In genomic region chr19:3443840-3444694, GRCh38 we compare ENCODE assay signal across 9 cellular contexts. TPM values are rescaled to one million over a fixed set of nuclear protein-coding genes. Genes with fewer than 3 reads are reported as not detected.
A peak's percentile ranks its signal among the peaks of the same experiment; 100 is the strongest.
DNase-seq lines count a peak whose midpoint lies in the region; ATAC-seq and TF ChIP-seq lines count a peak whose summit lies in the region.
"Had no signal": no experiment of that assay in that cellular context is flagged by ENCODE, and none has a peak within 500 bp of the region (broad histone marks: within the 10 kb centered on the region; RNA-seq: fewer than 3 reads in every experiment).

No MANE protein-coding gene starts in this region.

- H3K4me2 ChIP-seq in smooth muscle cell, result peak overlapping the region; percentile 44

- H3K4me1 Mint-ChIP-seq in immature natural killer cell (peaks cover 13 to 15% of the 10 kb centered on the region in 2 donors), Calu3 (ENCODE audit: low read depth, unreplicated experiment) (no peaks in the 10 kb centered on the region)
- peaks cover 5% of the 10 kb centered on the region for H3K4me1 Mint-ChIP-seq in CD4-positive, alpha-beta T cell (ENCODE audit: low read depth)

- DNase-seq in immature natural killer cell (no peak), smooth muscle cell (lab: John Stamatoyannopoulos, UW; ENCODE audit: unreplicated experiment) (peak; percentile 7), GM20000 (ENCODE audit: low spot score) (no peak), Calu3 (no peak)
- DNase-seq in CD4-positive, alpha-beta T cell, result no peak
- DNase-seq: NCI-H2171 treated with DMSO at 0.1 percent for 48 hours had no signal

- H3F3A ChIP-seq in smooth muscle cell (ENCODE audit: low read depth), result no peaks in the 10 kb centered on the region

- no TSS peak for BruUV-seq in Calu3 (replicated peaks; lab: Mats Ljungman, UMichigan)

- peak overlapping the region in 3 of 6 donors; percentile 33 to 82 (median 59) for H3K27ac Mint-ChIP-seq in immature natural killer cell
- H3K27ac Mint-ChIP-seq in Calu3 (ENCODE audit: unreplicated experiment), result no peak overlapping the region
- no peak overlapping the region for H3K27ac Mint-ChIP-seq in CD4-positive, alpha-beta T cell

- H3K9me3 Mint-ChIP-seq in immature natural killer cell, result no peaks in the 10 kb centered on the region
- no peaks in the 10 kb centered on the region for H3K9me3 Mint-ChIP-seq in Calu3 (ENCODE audit: low read depth, unreplicated experiment)
- no peaks in the 10 kb centered on the region for H3K9me3 Mint-ChIP-seq in CD4-positive, alpha-beta T cell

- H3K36me3 ChIP-seq in HUES48 (ENCODE audit: control insufficient read depth, insufficient read depth, low read length) (no peaks in the 10 kb centered on the region), smooth muscle cell (ENCODE audit: low read depth) (no peaks in the 10 kb centered on the region)

- no peak for TF ChIP-seq CTCF in smooth muscle cell (IDR thresholded peaks at IDR 0.05; ENCODE audit: borderline replicate concordance, insufficient read depth, poor library complexity, severe bottlenecking)
- TF ChIP-seq CTCF in GM20000 (IDR thresholded peaks at IDR 0.05; ENCODE audit: extremely low read depth, missing control alignments), result no peak
- no peak for TF ChIP-seq CTCF in Calu3 (IDR thresholded peaks at IDR 0.05; ENCODE audit: unreplicated experiment)
- TF ChIP-seq CTCF in CD4-positive, alpha-beta T cell (IDR thresholded peaks at IDR 0.05), result no peak

- CTCF ChIA-PET in Calu3 (lab: Charles Lee), result interaction anchor here (0.6 to 0.7 kb wide), 2 partner anchors 76 to 92 kb away, joined by 3 to 7 read pairs; no protein-coding TSS in a partner anchor
- CTCF ChIA-PET in CD4-positive, alpha-beta T cell (lab: Charles Lee), result no interaction called here

- H3K4me3 ChIP-seq in HUES48 (ENCODE audit: low read depth, low read length), result no peak overlapping the region
- no peak overlapping the region for H3K4me3 ChIP-seq in smooth muscle cell

- peaks cover 7% of the 10 kb centered on the region for H4K20me1 ChIP-seq in smooth muscle cell (ENCODE audit: low read depth)

- H3K27me3 Mint-ChIP-seq in immature natural killer cell (ENCODE audit: low read depth in 3 of 3) (no peaks in the 10 kb centered on the region), Calu3 (ENCODE audit: unreplicated experiment) (no peaks in the 10 kb centered on the region)
- no peaks in the 10 kb centered on the region for H3K27me3 Mint-ChIP-seq in CD4-positive, alpha-beta T cell

- no peaks in the 10 kb centered on the region for H3K27me3 ChIP-seq in HUES48 (ENCODE audit: control insufficient read depth, insufficient read depth, low read length)
- no peaks in the 10 kb centered on the region for H3K27me3 ChIP-seq in smooth muscle cell (ENCODE audit: low read depth)
- no peaks in the 10 kb centered on the region for H3K27me3 ChIP-seq in CD4-positive, alpha-beta T cell (ENCODE audit: control insufficient read depth, insufficient read depth, low read length)

- H3K36me3 Mint-ChIP-seq in immature natural killer cell (no peaks in the 10 kb centered on the region), Calu3 (ENCODE audit: insufficient read depth, unreplicated experiment) (peaks cover 9% of the 10 kb centered on the region)
- peaks cover 10% of the 10 kb centered on the region for H3K36me3 Mint-ChIP-seq in CD4-positive, alpha-beta T cell (ENCODE audit: low read depth)

- H3K4me1 ChIP-seq in HUES48 (ENCODE audit: control insufficient read depth, insufficient read depth, low read length) (peaks cover 11% of the 10 kb centered on the region), smooth muscle cell (ENCODE audit: low read depth) (peaks cover 8% of the 10 kb centered on the region)

- WGBS in smooth muscle cell (ENCODE audit: low lambda C conversion rate), result 42% methylated on average over 33 of the region's 33 CpGs

- H3K27ac ChIP-seq in HUES48 (ENCODE audit: low read depth, low read length) (peak overlapping the region; percentile 6), cingulate gyrus (ENCODE audit: low read depth, low read length) (peak overlapping the region; percentile 29), smooth muscle cell (ENCODE audit: low read depth) (no peak overlapping the region)
- no peak overlapping the region for H3K27ac ChIP-seq in CD4-positive, alpha-beta T cell (ENCODE audit: low read depth, low read length)

- peak overlapping the region in 3 of 5 donors; percentile 49 to 72 (median 52) for H3K4me3 Mint-ChIP-seq in immature natural killer cell
- no peak overlapping the region for H3K4me3 Mint-ChIP-seq in Calu3 (ENCODE audit: low read depth, unreplicated experiment)
- H3K4me3 Mint-ChIP-seq in CD4-positive, alpha-beta T cell, result no peak overlapping the region

- ATAC-seq in HG03439 (IDR thresholded peaks at IDR 0.05; ENCODE audit: unreplicated experiment), result no peak
- no peak for ATAC-seq in CD4-positive, alpha-beta T cell (ENCODE audit: poor library complexity)

- POLR2A ChIA-PET in CD4-positive, alpha-beta T cell (lab: Charles Lee), result interaction anchor here (0.9 to 1.2 kb wide), 2 partner anchors 9 to 56 kb away, joined by 3 read pairs; partner anchors contain the start of gene DOHH

- H3K9me3 ChIP-seq in HUES48 (ENCODE audit: control insufficient read depth, insufficient read depth, low read length) (no peaks in the 10 kb centered on the region), smooth muscle cell (replicated peaks; ENCODE audit: low read depth) (no peaks in the 10 kb centered on the region)
- H3K9me3 ChIP-seq in CD4-positive, alpha-beta T cell (ENCODE audit: control insufficient read depth, low read length), result no peaks in the 10 kb centered on the region

- H3K79me2 ChIP-seq in smooth muscle cell (ENCODE audit: low read depth), result no peaks in the 10 kb centered on the region

- H2AFZ ChIP-seq in smooth muscle cell (ENCODE audit: low read depth), result no peak overlapping the region

- intact Hi-C loops in Calu3 (cut with micrococcal nuclease; ENCODE audit: unreplicated experiment), result no loop called here
- intact Hi-C loops in CD4-positive, alpha-beta T cell (cut with DNase I, micrococcal nuclease), result no loop called here

- H3K9ac ChIP-seq in HUES48 (ENCODE audit: low read depth, low read length) (no peak overlapping the region), smooth muscle cell (ENCODE audit: low read depth) (no peak overlapping the region)

RNA-seq across cellular contexts. Expression of gene SMIM24, which starts 36.3 kb away (rescaled TPM):
- polyA plus RNA-seq in immature natural killer cell, result 1 to 10 TPM in 2 of 3 donors, not detected in 1; 1.5 to 2.1 TPM
- 1.1 TPM in 1 of 2 replicates, not detected in the other for total RNA-seq in smooth muscle cell
- not detected in 2 replicates for polyA plus RNA-seq in smooth muscle cell
- total RNA-seq in Calu3 (2022), result 1.5 and 6.3 TPM in 2 replicates
- total RNA-seq in CD4-positive, alpha-beta T cell, result not detected

RNA-seq across cellular contexts. Expression of gene SMIM44, which starts 39.2 kb away (rescaled TPM):
- polyA plus RNA-seq in immature natural killer cell (not detected), smooth muscle cell (not detected in 2 replicates)
- total RNA-seq in smooth muscle cell (not detected in 2 replicates), Calu3 (2022) (not detected in 2 replicates)
- not detected for total RNA-seq in CD4-positive, alpha-beta T cell

RNA-seq across cellular contexts. Expression of gene DOHH, which starts 56.4 kb away (rescaled TPM):
- polyA plus RNA-seq in immature natural killer cell, result 10 to 100 TPM in 1 of 3 donors, 1 to 10 TPM in 2; 6.8 to 18.4 (median 9.1) TPM
- 8.1 and 8.7 TPM in 2 replicates for total RNA-seq in smooth muscle cell
- polyA plus RNA-seq in smooth muscle cell, result 27.0 and 27.2 TPM in 2 replicates
- total RNA-seq in Calu3 (2022), result 10.9 and 11.6 TPM in 2 replicates
- total RNA-seq in CD4-positive, alpha-beta T cell, result 1 to 10 TPM; 3.9 to 4.7 TPM

Comparison
In these comparisons a context has a peak if more than half of its experiments do, and no peak if none do; other contexts are left out.
1. H3K27ac ChIP-seq: peak in HUES48 (single experiment) and cingulate gyrus (single experiment); none in smooth muscle cell (single experiment) and CD4-positive, alpha-beta T cell (single experiment).
2. H3K4me3 Mint-ChIP-seq: peak in immature natural killer cell (3 of 5); none in Calu3 (single experiment) and CD4-positive, alpha-beta T cell (single experiment).